In genomic region chr9:21252727-21253547, GRCh38 we compare ENCODE assay signal across 8 cellular contexts. TPM values are rescaled to one million over a fixed set of nuclear protein-coding genes. Genes with fewer than 3 reads are reported as not detected.
DNase-seq lines count a peak whose midpoint lies in the region; ATAC-seq and TF ChIP-seq lines count a peak whose summit lies in the region.

No MANE protein-coding gene starts in this region.

- H3K27ac ChIP-seq in SK-N-MC: no peak overlapping the region

- no peaks in the 10 kb centered on the region for H3K9me3 ChIP-seq in SK-N-MC (ENCODE audit: low read depth, low read length)

- DNase-seq in ELR (ENCODE audit: low read depth) (peak; percentile 54), SK-N-MC (ENCODE audit: low read depth, low spot score) (peak; percentile 48), fibroblast of the aortic adventitia (ENCODE audit: low read depth) (peak; percentile 31), non-pigmented ciliary epithelial cell (ENCODE audit: low read depth) (peak; percentile 4), NCI-H128 (lab: John Stamatoyannopoulos, UW; ENCODE audit: unreplicated experiment) (no peak)
- no peak for DNase-seq in activated CD4-positive, alpha-beta T cell treated with anti-CD3 and anti-CD28 coated beads, Interleukin-2, amount 50 U/mL, for 4 hours

- no peak overlapping the region for H3K9ac ChIP-seq in SK-N-MC (ENCODE audit: insufficient read length)

- H3K4me3 ChIP-seq in SK-N-MC (peak overlapping the region; percentile 63), fibroblast of the aortic adventitia (ENCODE audit: low read depth, low read length) (no peak overlapping the region)

- H3K36me3 ChIP-seq in SK-N-MC (ENCODE audit: insufficient read depth, low read length): no peaks in the 10 kb centered on the region

- ATAC-seq in GM19467 (IDR thresholded peaks at IDR 0.05; ENCODE audit: unreplicated experiment): peak; percentile 68
- ATAC-seq in HG03469 (IDR thresholded peaks at IDR 0.05; ENCODE audit: unreplicated experiment): peak; percentile 59

- TF ChIP-seq CTCF in fibroblast of the aortic adventitia (IDR thresholded peaks at IDR 0.05; ENCODE audit: insufficient read depth, low read length): peak; percentile 39

RNA-seq across cellular contexts. Expression of gene IFNA14, which starts 13.1 kb away (rescaled TPM):
- not detected in 2 replicates for total RNA-seq in fibroblast of the aortic adventitia (ENCODE audit: low replicate concordance)

RNA-seq across cellular contexts. Expression of gene IFNA17, which starts 24.9 kb away (rescaled TPM):
- not detected in 2 replicates for total RNA-seq in fibroblast of the aortic adventitia (ENCODE audit: low replicate concordance)

RNA-seq across cellular contexts. Expression of gene IFNA16, which starts 35.8 kb away (rescaled TPM):
- not detected in 2 replicates for total RNA-seq in fibroblast of the aortic adventitia (ENCODE audit: low replicate concordance)

RNA-seq across cellular contexts. Expression of gene IFNA10, which starts 46.0 kb away (rescaled TPM):
- total RNA-seq in fibroblast of the aortic adventitia (ENCODE audit: low replicate concordance): not detected in 2 replicates

RNA-seq across cellular contexts. Expression of gene IFNA7, which starts 50.9 kb away (rescaled TPM):
- total RNA-seq in fibroblast of the aortic adventitia (ENCODE audit: low replicate concordance): not detected in 2 replicates

Comparison
In these comparisons a context has a peak if more than half of its experiments do, and no peak if none do; other contexts are left out.
1. DNase-seq: peak in ELR (single experiment), SK-N-MC (single experiment), fibroblast of the aortic adventitia (single experiment) and non-pigmented ciliary epithelial cell (single experiment); none in NCI-H128 (single experiment) and activated CD4-positive, alpha-beta T cell treated with anti-CD3 and anti-CD28 coated beads, Interleukin-2, amount 50 U/mL, for 4 hours (0 of 2).